In genomic region chr11:77126861-77127673, GRCh38 we compare ENCODE assay signal across 8 cellular contexts. TPM values are rescaled to one million over a fixed set of nuclear protein-coding genes. Genes with fewer than 3 reads are reported as not detected.
DNase-seq lines count a peak whose midpoint lies in the region; ATAC-seq lines count a peak whose summit lies in the region.

No MANE protein-coding gene starts in this region.

- H3K4me3 ChIP-seq in mesodermal cell (ENCODE audit: extremely low read depth, insufficient read depth, low read length, poor library complexity, severe bottlenecking): peak overlapping the region; percentile 31

- H3K27ac Mint-ChIP-seq in activated CD4-positive, alpha-beta memory T cell treated with anti-CD3 and anti-CD28 coated beads for 36 hours: no peak overlapping the region

- POLR2A ChIA-PET in activated CD4-positive, alpha-beta memory T cell treated with anti-CD3 and anti-CD28 coated beads for 36 hours (lab: Charles Lee): interaction anchor here (0.9 kb wide), 1 partner anchor 60 kb away, joined by 4 read pairs; no protein-coding TSS in a partner anchor

- H3K4me1 Mint-ChIP-seq in activated CD4-positive, alpha-beta memory T cell treated with anti-CD3 and anti-CD28 coated beads for 36 hours (ENCODE audit: low read depth): peaks cover 5% of the 10 kb centered on the region

- peak overlapping the region; percentile 29 for H3K4me3 Mint-ChIP-seq in activated CD4-positive, alpha-beta memory T cell treated with anti-CD3 and anti-CD28 coated beads for 36 hours

- H3K4me1 ChIP-seq in mesodermal cell (ENCODE audit: control insufficient read depth, insufficient read depth, low read length, poor library complexity, severe bottlenecking): peaks cover 5% of the 10 kb centered on the region

- peaks cover 2% of the 10 kb centered on the region for H3K27me3 Mint-ChIP-seq in activated CD4-positive, alpha-beta memory T cell treated with anti-CD3 and anti-CD28 coated beads for 36 hours

- no peaks in the 10 kb centered on the region for H3K36me3 Mint-ChIP-seq in activated CD4-positive, alpha-beta memory T cell treated with anti-CD3 and anti-CD28 coated beads for 36 hours

- no peak for ATAC-seq in HG03097 (IDR thresholded peaks at IDR 0.05; ENCODE audit: low FRiP score, unreplicated experiment)

- 6 to 11% methylated on average over 29 to 30 of the region's 33 CpGs for WGBS in mesodermal cell (ENCODE audit: insufficient coverage in 2 of 2), 2 experiments

- H3K9me3 Mint-ChIP-seq in activated CD4-positive, alpha-beta memory T cell treated with anti-CD3 and anti-CD28 coated beads for 36 hours: no peaks in the 10 kb centered on the region

- peaks cover 21% of the 10 kb centered on the region for H3K36me3 ChIP-seq in mesodermal cell (ENCODE audit: control insufficient read depth, insufficient read depth, low read length)

- H3K9me3 ChIP-seq in mesodermal cell (ENCODE audit: control insufficient read depth, low read length): no peaks in the 10 kb centered on the region

- CTCF ChIA-PET in activated CD4-positive, alpha-beta memory T cell treated with anti-CD3 and anti-CD28 coated beads for 36 hours (lab: Charles Lee): interaction anchor here (0.5 to 5.8 kb wide), 49 partner anchors 9 to 566 kb away, joined by 3 to 149 read pairs (median 4); no protein-coding TSS in a partner anchor

- intact Hi-C loops in activated CD4-positive, alpha-beta memory T cell treated with anti-CD3 and anti-CD28 coated beads for 36 hours (cut with micrococcal nuclease): loop anchor here (1.0 to 2.0 kb wide), 2 partner anchors 61 to 422 kb away; no protein-coding TSS in a partner anchor

- DNase-seq in NCI-H82 (lab: John Stamatoyannopoulos, UW): peak; percentile 59
- no peak for DNase-seq in NCI-H82 treated with DMSO at 0.1 percent for 48 hours (lab: John Stamatoyannopoulos, UW; ENCODE audit: unreplicated experiment)
- DNase-seq in NCI-H128 (lab: John Stamatoyannopoulos, UW; ENCODE audit: unreplicated experiment): peak; percentile 44
- peak; percentile 67 for DNase-seq in activated CD4-positive, alpha-beta memory T cell treated with anti-CD3 and anti-CD28 coated beads for 36 hours
- DNase-seq in effector CD8-positive, alpha-beta T cell (lab: John Stamatoyannopoulos, UW): peak; percentile 49
- DNase-seq in stimulated activated CD8-positive, alpha-beta memory T cell treated with anti-CD3 and anti-CD28 coated beads, Interleukin-15, amount 100 ng/mL, for 24 hours (ENCODE audit: low read depth): peak; percentile 41

- no peak overlapping the region for H3K27ac ChIP-seq in mesodermal cell (ENCODE audit: low read depth, low read length, severe bottlenecking)

RNA-seq across cellular contexts. Expression of gene MYO7A, which starts 1.0 kb away (rescaled TPM):
- total RNA-seq in activated CD4-positive, alpha-beta memory T cell treated with anti-CD3 and anti-CD28 coated beads for 36 hours: under 1 TPM; 0.29 to 0.38 TPM
- 6.3 TPM for polyA plus RNA-seq in mesodermal cell (2013, experiment 1 of 2)
- 4.5 TPM for polyA plus RNA-seq in mesodermal cell (2013, experiment 2 of 2)

RNA-seq across cellular contexts. Expression of gene OMP, which starts 24.4 kb away (rescaled TPM):
- not detected for total RNA-seq in activated CD4-positive, alpha-beta memory T cell treated with anti-CD3 and anti-CD28 coated beads for 36 hours
- not detected for polyA plus RNA-seq in mesodermal cell (2013, experiment 1 of 2)
- not detected for polyA plus RNA-seq in mesodermal cell (2013, experiment 2 of 2)
